Comparison of ENCODE assay signal across 13 cellular contexts in the genomic region with DNA sequence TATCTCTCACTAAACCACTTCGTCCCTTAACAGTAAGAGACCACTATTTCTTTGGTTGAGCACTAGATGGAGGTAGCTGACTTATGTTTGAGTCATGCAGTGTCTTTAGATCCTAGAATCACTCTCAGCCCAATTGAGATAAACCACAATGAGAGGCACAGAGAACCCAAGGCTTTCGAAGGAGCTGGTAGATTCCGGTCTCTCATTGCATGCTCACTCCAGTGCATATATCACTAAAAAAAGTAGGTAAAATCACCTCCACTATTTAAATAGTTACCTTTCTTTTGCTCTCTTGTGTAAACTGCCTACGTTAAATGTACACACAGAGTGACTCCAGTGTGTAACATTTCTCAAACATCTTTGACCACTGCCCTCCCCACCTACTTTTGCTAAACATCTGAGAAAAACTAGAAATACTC. TPM values are rescaled to one million over a fixed set of nuclear protein-coding genes. Genes with fewer than 3 reads are reported as not detected.
DNase-seq lines count a peak whose midpoint lies in the region; ATAC-seq, FAIRE-seq and TF ChIP-seq lines count a peak whose summit lies in the region.
"Had no signal": no experiment of that assay in that cellular context is flagged by ENCODE, and none has a peak within 500 bp of the region (broad histone marks: within the 10 kb centered on the region; RNA-seq: fewer than 3 reads in every experiment).

No MANE protein-coding gene starts in this region.

- POLR2A ChIA-PET in CD4-positive, alpha-beta T cell (lab: Charles Lee), result no interaction called here

- H3K36me3 ChIP-seq in left lung, result peaks cover 0 to 71% of the 10 kb centered on the region in 2 donors

- no peak overlapping the region for H3K4me3 ChIP-seq in left lung

- peaks cover 91% of the 10 kb centered on the region for H3K36me3 Mint-ChIP-seq in CD4-positive, alpha-beta T cell (ENCODE audit: low read depth)

- ATAC-seq in CD4-positive, alpha-beta T cell (ENCODE audit: poor library complexity), result no peak
- no peak for ATAC-seq in left lung
- no peak for ATAC-seq in HG03135 (IDR thresholded peaks at IDR 0.05; ENCODE audit: unreplicated experiment)

- TF ChIP-seq CTCF in VCaP (conservative IDR thresholded peaks at IDR 0.05), result peak; percentile 72
- no peak for TF ChIP-seq CTCF in CD4-positive, alpha-beta T cell (IDR thresholded peaks at IDR 0.05)
- TF ChIP-seq CTCF in left lung (IDR thresholded peaks at IDR 0.05), result no peak

- no peaks in the 10 kb centered on the region for H3K9me3 ChIP-seq in CD4-positive, alpha-beta T cell (ENCODE audit: control insufficient read depth, low read length)
- H3K9me3 ChIP-seq in left lung, result no peaks in the 10 kb centered on the region

- H3K27ac ChIP-seq in VCaP, result no peak overlapping the region
- H3K27ac ChIP-seq in CD4-positive, alpha-beta T cell (ENCODE audit: low read depth, low read length), result no peak overlapping the region
- H3K27ac ChIP-seq in left lung, result no peak overlapping the region

- CTCF ChIA-PET in CD4-positive, alpha-beta T cell (lab: Charles Lee), result no interaction called here

- H3K27ac Mint-ChIP-seq in CD4-positive, alpha-beta T cell, result no peak overlapping the region

- intact Hi-C loops in CD4-positive, alpha-beta T cell (cut with DNase I, micrococcal nuclease), result loop anchor here (2.0 to 5.0 kb wide), 3 partner anchors 63 to 431 kb away; a partner anchor contains a TSS
- intact Hi-C loops in left lung (cut with DNase I), result no loop called here

- H3K4me3 Mint-ChIP-seq in CD4-positive, alpha-beta T cell, result no peak overlapping the region

- no peaks in the 10 kb centered on the region for H3K9me3 Mint-ChIP-seq in CD4-positive, alpha-beta T cell

- DNase-seq in COLO829 (ENCODE audit: low spot score) (peak; percentile 40), HTR-8/SVneo (ENCODE audit: insufficient read length, low spot score) (peak; percentile 22), iPS-NIHi11 (ENCODE audit: low spot score) (peak; percentile 24), left lung (no peak)
- DNase-seq in stimulated activated CD4-positive, alpha-beta T cell treated with anti-CD3 and anti-CD28 coated beads, Interleukin-4, amount 100 ng/mL, for 1 hour, result no peak
- no peak for DNase-seq in CD4-positive, alpha-beta T cell
- DNase-seq: activated naive CD4-positive, alpha-beta T cell treated with Interleukin-2 at 50 U/mL for 16 hours; hippocampal formation; NCI-H1417 treated with DMSO at 0.1 percent for 48 hours had no signal

- no peaks in the 10 kb centered on the region for H3K27me3 Mint-ChIP-seq in CD4-positive, alpha-beta T cell

- H3K27me3 ChIP-seq in CD4-positive, alpha-beta T cell (ENCODE audit: control insufficient read depth, insufficient read depth, low read length), result no peaks in the 10 kb centered on the region
- H3K27me3 ChIP-seq in left lung, result no peaks in the 10 kb centered on the region

- no peak for FAIRE-seq in HTR-8/SVneo (lab: Jason Lieb, UNC)

- H3K4me1 ChIP-seq in left lung, result no peaks in the 10 kb centered on the region

- no peaks in the 10 kb centered on the region for H3K4me1 Mint-ChIP-seq in CD4-positive, alpha-beta T cell (ENCODE audit: low read depth)

RNA-seq across cellular contexts. Expression of a gene that starts 27.6 kb away (rescaled TPM):
- not detected for total RNA-seq in CD4-positive, alpha-beta T cell
- total RNA-seq in left lung, result not detected
- total RNA-seq: T-helper 2 cell treated with Interferon-gamma antibody and Interleukin-4, amounts not matched to agents 100 ng/mL and 5 ng/mL, for 36 hours; temporal lobe had no signal

RNA-seq across cellular contexts. Expression of a gene that starts 33.9 kb away (rescaled TPM):
- total RNA-seq in CD4-positive, alpha-beta T cell, result under 1 TPM; 0.08 to 0.25 TPM
- total RNA-seq in left lung, result not detected
- total RNA-seq: T-helper 2 cell treated with Interferon-gamma antibody and Interleukin-4, amounts not matched to agents 100 ng/mL and 5 ng/mL, for 36 hours; temporal lobe had no signal

RNA-seq across cellular contexts. Expression of a gene that starts 44.3 kb away (rescaled TPM):
- 10 to 100 TPM; 19.2 to 20.8 TPM for total RNA-seq in CD4-positive, alpha-beta T cell
- 10 to 100 TPM; 22.9 to 25.1 TPM for total RNA-seq in left lung

RNA-seq across cellular contexts. Expression of a gene that starts 44.5 kb away (rescaled TPM):
- 10 to 100 TPM; 10.4 to 11.7 TPM for total RNA-seq in CD4-positive, alpha-beta T cell
- 10 to 100 TPM; 13.1 to 17.1 TPM for total RNA-seq in left lung

Comparison
In these comparisons a context has a peak if more than half of its experiments do, and no peak if none do; other contexts are left out.
1. DNase-seq: peak in COLO829 (single experiment), HTR-8/SVneo (single experiment) and iPS-NIHi11 (single experiment); none in stimulated activated CD4-positive, alpha-beta T cell treated with anti-CD3 and anti-CD28 coated beads, Interleukin-4, amount 100 ng/mL, for 1 hour (single experiment), CD4-positive, alpha-beta T cell (0 of 10) and left lung (0 of 2).
2. intact Hi-C loops: an anchor here in CD4-positive, alpha-beta T cell (2.0 to 5.0 kb wide); none called in left lung.